31 cellular contexts compared by ENCODE assay signal in genomic region chr18:4605222-4605621, GRCh38.
"Had no signal": no experiment of that assay in that cellular context is flagged by ENCODE, and none has a peak within 500 bp of the region (broad histone marks: within the 10 kb centered on the region; RNA-seq: fewer than 3 reads in every experiment).

No MANE protein-coding gene starts in this region.

- H3K27ac ChIP-seq: adrenal gland, ascending aorta, cardiac muscle cell, colonic mucosa, epithelial cell of prostate, pancreas, prostate gland, sigmoid colon, stomach, thyroid gland, upper lobe of left lung, vagina, VCaP had no signal

- H3K4me3 Mint-ChIP-seq: activated naive CD8-positive, alpha-beta T cell; brain; stimulated activated naive B cell treated with anti-CD40 and anti-IgM and Interleukin-4, amounts not matched to agents 10 μg/mL and 1 μg/mL and 100 μg/mL, for 72 hours had no signal

- H3K4me1 ChIP-seq: adrenal gland, ascending aorta, colonic mucosa, pancreas, prostate gland, sigmoid colon, stomach, thyroid gland, upper lobe of left lung, vagina had no signal

- H3K4me1 Mint-ChIP-seq: stimulated activated naive B cell treated with anti-CD40 and anti-IgM and Interleukin-4, amounts not matched to agents 10 μg/mL and 1 μg/mL and 100 μg/mL, for 72 hours had no signal

- DNase-seq: activated CD4-positive, alpha-beta T cell treated with anti-CD3 and anti-CD28 coated beads for 48 hours; activated CD4-positive, alpha-beta T cell treated with anti-CD3 and anti-CD28 coated beads, Interleukin-2, amount 50 U/mL, for 48 hours; activated CD8-positive, alpha-beta memory T cell treated with anti-CD3 and anti-CD28 coated beads for 24 hours; activated effector memory CD4-positive, alpha-beta T cell treated with Interleukin-2 at 50 U/mL for 16 hours; activated naive CD4-positive, alpha-beta T cell treated with Interleukin-2 at 50 U/mL for 16 hours; adrenal gland; cerebellar nuclear complex; colonic mucosa; effector CD8-positive, alpha-beta T cell; left ventricle myocardium superior; mammary epithelial cell; pancreas; retina; sigmoid colon; small intestine; stimulated activated CD4-positive, alpha-beta T cell treated with anti-CD3 and anti-CD28 coated beads, Interleukin-1b, Interleukin-23, amount 100 ng/mL, for 48 hours; stimulated activated CD4-positive, alpha-beta T cell treated with anti-CD3 and anti-CD28 coated beads, Interleukin-4, amount 100 ng/mL, for 4 hours; stimulated activated CD8-positive, alpha-beta memory T cell treated with anti-CD3 and anti-CD28 coated beads, Interleukin-4, amount 100 ng/mL, for 48 hours; stimulated activated naive B cell treated with anti-CD40 and anti-IgM and Interleukin-4, amounts not matched to agents 10 μg/mL and 1 μg/mL and 100 μg/mL, for 72 hours; stomach; T-helper 9 cell; thyroid gland; upper lobe of left lung had no signal

- H3K27ac Mint-ChIP-seq: activated naive CD8-positive, alpha-beta T cell; stimulated activated naive B cell treated with anti-CD40 and anti-IgM and Interleukin-4, amounts not matched to agents 10 μg/mL and 1 μg/mL and 100 μg/mL, for 72 hours had no signal

- H3K9me3 Mint-ChIP-seq: brain had no signal

- ATAC-seq: left ventricle myocardium superior; pancreas; stimulated activated naive B cell treated with anti-CD40 and anti-IgM and Interleukin-4, amounts not matched to agents 10 μg/mL and 1 μg/mL and 100 μg/mL, for 72 hours had no signal

- H3K9me3 ChIP-seq: adrenal gland, ascending aorta, colonic mucosa, pancreas, prostate gland, sigmoid colon, stomach, thyroid gland, upper lobe of left lung, vagina had no signal

- H3K36me3 ChIP-seq: adrenal gland, ascending aorta, cardiac muscle cell, colonic mucosa, pancreas, prostate gland, sigmoid colon, stomach, thyroid gland, upper lobe of left lung, vagina had no signal

- H3K36me3 Mint-ChIP-seq: activated naive CD8-positive, alpha-beta T cell; brain; stimulated activated naive B cell treated with anti-CD40 and anti-IgM and Interleukin-4, amounts not matched to agents 10 μg/mL and 1 μg/mL and 100 μg/mL, for 72 hours had no signal

- H3K27me3 Mint-ChIP-seq: activated naive CD8-positive, alpha-beta T cell; brain; stimulated activated naive B cell treated with anti-CD40 and anti-IgM and Interleukin-4, amounts not matched to agents 10 μg/mL and 1 μg/mL and 100 μg/mL, for 72 hours had no signal

- H3K27me3 ChIP-seq: adrenal gland, ascending aorta, cardiac muscle cell, colonic mucosa, sigmoid colon, stomach, thyroid gland, upper lobe of left lung, vagina had no signal

- H3K4me3 ChIP-seq: adrenal gland, ascending aorta, cardiac muscle cell, colonic mucosa, pancreas, prostate gland, sigmoid colon, stomach, thyroid gland, upper lobe of left lung, vagina had no signal
